In genomic region chr10:122286872-122287271, GRCh38 we compare ENCODE assay signal across 9 cellular contexts. TPM values are rescaled to one million over a fixed set of nuclear protein-coding genes. Genes with fewer than 3 reads are reported as not detected.
DNase-seq lines count a peak whose midpoint lies in the region; ATAC-seq and TF ChIP-seq lines count a peak whose summit lies in the region.
"Had no signal": no experiment of that assay in that cellular context is flagged by ENCODE, and none has a peak within 500 bp of the region (broad histone marks: within the 10 kb centered on the region; RNA-seq: fewer than 3 reads in every experiment).

No MANE protein-coding gene starts in this region.

- POLR2A ChIA-PET in HEK293 (lab: Yijun Ruan, JAX) = no interaction called here

- H3K4me3 Mint-ChIP-seq in activated T-helper 17 cell treated with anti-CD3 and anti-CD28 coated beads, Interleukin-2, amount 50 U/mL, for 72 hours = no peak overlapping the region

- no peak overlapping the region for H3K4me3 ChIP-seq in HEK293 (ENCODE audit: low read depth, low read length)
- H3K4me3 ChIP-seq in gastrocnemius medialis = no peak overlapping the region

- no peak for TF ChIP-seq CTCF in HEK293 (tag by site-specific recombination; IDR thresholded peaks at IDR 0.05)
- TF ChIP-seq CTCF in gastrocnemius medialis (IDR thresholded peaks at IDR 0.05 in 4 of 5, conservative IDR thresholded peaks at IDR 0.05 in 1 of 5) = peak in 1 of 5 experiments; percentile 19

- no peaks in the 10 kb centered on the region for H3K4me1 Mint-ChIP-seq in activated T-helper 17 cell treated with anti-CD3 and anti-CD28 coated beads, Interleukin-2, amount 50 U/mL, for 72 hours

- DNase-seq in left cardiac atrium (peak; percentile 36), gastrocnemius medialis (peak; percentile 55 to 89)
- no peak for DNase-seq in NK-92 treated with Interleukin-12 subunit alpha and Interleukin-12 subunit beta, amount 100 ng/mL, for 24 hours (lab: John Stamatoyannopoulos, UW)
- no peak for DNase-seq in effector CD8-positive, alpha-beta T cell (lab: John Stamatoyannopoulos, UW)
- DNase-seq: activated T-cell treated with anti-CD3 and anti-CD28 coated beads, Interleukin-2, amount 50 U/mL, for 48 hours had no signal

- in situ Hi-C loops in gastrocnemius medialis (cut with MboI; ENCODE audit: low sequenced_read_pairs in 4 of 4) = no loop called here

- no peaks in the 10 kb centered on the region for H3K9me3 Mint-ChIP-seq in activated T-helper 17 cell treated with anti-CD3 and anti-CD28 coated beads, Interleukin-2, amount 50 U/mL, for 72 hours

- intact Hi-C loops in left cardiac atrium (cut with DNase I) (no loop called here), gastrocnemius medialis (cut with DNase I; ENCODE audit: low total_unique reads) (no loop called here)

- H3K4me1 ChIP-seq in HEK293 (ENCODE audit: control insufficient read depth, insufficient read depth, low read length) (no peaks in the 10 kb centered on the region), gastrocnemius medialis (peaks cover 19 to 20% of the 10 kb centered on the region in 2 donors)

- H3K36me3 Mint-ChIP-seq in activated T-helper 17 cell treated with anti-CD3 and anti-CD28 coated beads, Interleukin-2, amount 50 U/mL, for 72 hours (ENCODE audit: low read depth) = no peaks in the 10 kb centered on the region

- H3K27ac ChIP-seq in HEK293 (ENCODE audit: extremely low read depth, low read depth, low read length) = no peak overlapping the region
- peak overlapping the region; percentile 54 to 81 (median 65) for H3K27ac ChIP-seq in gastrocnemius medialis

- CTCF ChIA-PET in HEK293 (lab: Yijun Ruan, JAX) = interaction anchor here (0.9 to 4.2 kb wide), 4 partner anchors 12 to 152 kb away, joined by 4 to 26 read pairs (median 8); no protein-coding TSS in a partner anchor

- H3K36me3 ChIP-seq in HEK293 (ENCODE audit: control insufficient read depth in 2 of 2, insufficient read depth in 1 of 2, low read length in 2 of 2) (no peaks in the 10 kb centered on the region), gastrocnemius medialis (no peaks in the 10 kb centered on the region)

- peak in 1 of 2 donors; percentile 22 for TF ChIP-seq POLR2A in gastrocnemius medialis (IDR thresholded peaks at IDR 0.05)

- peak; percentile 26 for ATAC-seq in activated T-helper 17 cell treated with anti-CD3 and anti-CD28 coated beads, Interleukin-2, amount 50 U/mL, for 72 hours (replicated peaks)
- ATAC-seq in left cardiac atrium (peak; percentile 69 to 88), gastrocnemius medialis (peak; percentile 57 to 82), GM18858 (IDR thresholded peaks at IDR 0.05; ENCODE audit: unreplicated experiment) (no peak), HG03354 (IDR thresholded peaks at IDR 0.05; ENCODE audit: poor library complexity, severe bottlenecking, unreplicated experiment) (no peak)

- H3K27me3 ChIP-seq in gastrocnemius medialis = no peaks in the 10 kb centered on the region

- no peak overlapping the region for H3K27ac Mint-ChIP-seq in activated T-helper 17 cell treated with anti-CD3 and anti-CD28 coated beads, Interleukin-2, amount 50 U/mL, for 72 hours

- no peaks in the 10 kb centered on the region for H3K9me3 ChIP-seq in HEK293 (ENCODE audit: control insufficient read depth, insufficient read depth, low read depth, low read length)
- H3K9me3 ChIP-seq in gastrocnemius medialis = no peaks in the 10 kb centered on the region

- H3K27me3 Mint-ChIP-seq in activated T-helper 17 cell treated with anti-CD3 and anti-CD28 coated beads, Interleukin-2, amount 50 U/mL, for 72 hours = peaks cover 24% of the 10 kb centered on the region

TF ChIP-seq in HEK293, 187 proteins besides CTCF, POLR2A, EP300 and RAD21 (continues in another document):
- 0 out of 2 replicates have a peak, but pooled peaks have one; percentile 62 for TF ChIP-seq ZNF660 (tag by site-specific recombination; IDR thresholded peaks at IDR 0.05)
- TF ChIP-seq ZNF621 (tag by site-specific recombination; IDR thresholded peaks at IDR 0.05) = no peak
- TF ChIP-seq ZNF16 (tag by site-specific recombination; IDR thresholded peaks at IDR 0.05; ENCODE audit: low read depth) = no peak
- no peak for TF ChIP-seq BCL11A (tag by site-specific recombination; IDR thresholded peaks at IDR 0.05; ENCODE audit: low read depth)
- TF ChIP-seq ZNF514 (tag by site-specific recombination; IDR thresholded peaks at IDR 0.05) = no peak
- no peak for TF ChIP-seq ZNF776 (tag by site-specific recombination; IDR thresholded peaks at IDR 0.05; ENCODE audit: borderline replicate concordance)
- TF ChIP-seq ZNF677 (tag by site-specific recombination; IDR thresholded peaks at IDR 0.05) = no peak
- no peak for TF ChIP-seq ZNF610 (tag by site-specific recombination; IDR thresholded peaks at IDR 0.05; ENCODE audit: borderline replicate concordance)
- TF ChIP-seq PRDM1 (tag by site-specific recombination; IDR thresholded peaks at IDR 0.05) = peak; percentile 47; the same call in 1 of the 2 replicates
- TF ChIP-seq ZFP37 (tag by site-specific recombination; IDR thresholded peaks at IDR 0.05) = no peak
- TF ChIP-seq ZSCAN23 (tag by site-specific recombination; IDR thresholded peaks at IDR 0.05) = no peak
- no peak for TF ChIP-seq RBAK (tag by site-specific recombination; IDR thresholded peaks at IDR 0.05)
- no peak for TF ChIP-seq ZNF792 (tag by site-specific recombination; IDR thresholded peaks at IDR 0.05)
- TF ChIP-seq ZNF19 (tag by site-specific recombination; IDR thresholded peaks at IDR 0.05; ENCODE audit: low read depth) = no peak
- TF ChIP-seq ZNF37A (tag by site-specific recombination; IDR thresholded peaks at IDR 0.05) = no peak
- no peak for TF ChIP-seq ELK4 (IDR thresholded peaks at IDR 0.05; ENCODE audit: borderline replicate concordance, low read depth, low read length)
- TF ChIP-seq GLIS2 (tag by site-specific recombination; IDR thresholded peaks at IDR 0.05) = peak; percentile 61; the same call in 1 of the 2 replicates
- TF ChIP-seq, protein P1, sequence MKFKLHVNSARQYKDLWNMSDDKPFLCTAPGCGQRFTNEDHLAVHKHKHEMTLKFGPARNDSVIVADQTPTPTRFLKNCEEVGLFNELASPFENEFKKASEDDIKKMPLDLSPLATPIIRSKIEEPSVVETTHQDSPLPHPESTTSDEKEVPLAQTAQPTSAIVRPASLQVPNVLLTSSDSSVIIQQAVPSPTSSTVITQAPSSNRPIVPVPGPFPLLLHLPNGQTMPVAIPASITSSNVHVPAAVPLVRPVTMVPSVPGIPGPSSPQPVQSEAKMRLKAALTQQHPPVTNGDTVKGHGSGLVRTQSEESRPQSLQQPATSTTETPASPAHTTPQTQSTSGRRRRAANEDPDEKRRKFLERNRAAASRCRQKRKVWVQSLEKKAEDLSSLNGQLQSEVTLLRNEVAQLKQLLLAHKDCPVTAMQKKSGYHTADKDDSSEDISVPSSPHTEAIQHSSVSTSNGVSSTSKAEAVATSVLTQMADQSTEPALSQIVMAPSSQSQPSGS (tag by site-specific recombination; IDR thresholded peaks at IDR 0.05; ENCODE audit: low read depth) = no peak
- TF ChIP-seq ZBTB8A (tag by site-specific recombination; IDR thresholded peaks at IDR 0.05) = peak; percentile 12; the same call in 1 of the 2 replicates
- TF ChIP-seq, protein P2, sequence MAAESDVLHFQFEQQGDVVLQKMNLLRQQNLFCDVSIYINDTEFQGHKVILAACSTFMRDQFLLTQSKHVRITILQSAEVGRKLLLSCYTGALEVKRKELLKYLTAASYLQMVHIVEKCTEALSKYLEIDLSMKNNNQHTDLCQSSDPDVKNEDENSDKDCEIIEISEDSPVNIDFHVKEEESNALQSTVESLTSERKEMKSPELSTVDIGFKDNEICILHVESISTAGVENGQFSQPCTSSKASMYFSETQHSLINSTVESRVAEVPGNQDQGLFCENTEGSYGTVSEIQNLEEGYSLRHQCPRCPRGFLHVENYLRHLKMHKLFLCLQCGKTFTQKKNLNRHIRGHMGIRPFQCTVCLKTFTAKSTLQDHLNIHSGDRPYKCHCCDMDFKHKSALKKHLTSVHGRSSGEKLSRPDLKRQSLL (tag by site-specific recombination; IDR thresholded peaks at IDR 0.05) = peak; percentile 88
- TF ChIP-seq ZNF843 (tag by site-specific recombination; IDR thresholded peaks at IDR 0.05) = no peak
- peak; percentile 90 for TF ChIP-seq ZIC2 (tag by site-specific recombination; IDR thresholded peaks at IDR 0.05)
- TF ChIP-seq SCRT2 (tag by site-specific recombination; IDR thresholded peaks at IDR 0.05) = peak; percentile 32; the same call in 1 of the 2 replicates
- TF ChIP-seq, protein P3, sequence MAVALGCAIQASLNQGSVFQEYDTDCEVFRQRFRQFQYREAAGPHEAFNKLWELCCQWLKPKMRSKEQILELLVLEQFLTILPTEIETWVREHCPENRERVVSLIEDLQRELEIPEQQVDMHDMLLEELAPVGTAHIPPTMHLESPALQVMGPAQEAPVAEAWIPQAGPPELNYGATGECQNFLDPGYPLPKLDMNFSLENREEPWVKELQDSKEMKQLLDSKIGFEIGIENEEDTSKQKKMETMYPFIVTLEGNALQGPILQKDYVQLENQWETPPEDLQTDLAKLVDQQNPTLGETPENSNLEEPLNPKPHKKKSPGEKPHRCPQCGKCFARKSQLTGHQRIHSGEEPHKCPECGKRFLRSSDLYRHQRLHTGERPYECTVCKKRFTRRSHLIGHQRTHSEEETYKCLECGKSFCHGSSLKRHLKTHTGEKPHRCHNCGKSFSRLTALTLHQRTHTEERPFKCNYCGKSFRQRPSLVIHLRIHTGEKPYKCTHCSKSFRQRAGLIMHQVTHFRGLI (tag by site-specific recombination; IDR thresholded peaks at IDR 0.05) = peak; percentile 53; the same call in 1 of the 2 replicates
- TF ChIP-seq ZNF248 (tag by site-specific recombination; IDR thresholded peaks at IDR 0.05) = no peak
- TF ChIP-seq ZNF404 (tag by site-specific recombination; IDR thresholded peaks at IDR 0.05) = no peak
- no peak for TF ChIP-seq ZNF426 (tag by site-specific recombination; IDR thresholded peaks at IDR 0.05)
- no peak for TF ChIP-seq ZNF155 (tag by site-specific recombination; IDR thresholded peaks at IDR 0.05)

RNA-seq across cellular contexts. Expression of gene BTBD16, which starts 15.8 kb away (rescaled TPM):
- not detected for total RNA-seq in activated T-helper 17 cell treated with anti-CD3 and anti-CD28 coated beads, Interleukin-2, amount 50 U/mL, for 72 hours
- total RNA-seq in left cardiac atrium (under 1 TPM in 1 of 2 donors, not detected in 1; 0.37 TPM), gastrocnemius medialis (under 1 TPM in 2 of 4 donors, not detected in 2; 0.46 to 0.55 TPM)

Comparison
In these comparisons a context has a peak if more than half of its experiments do, and no peak if none do; other contexts are left out.
1. ATAC-seq: peak in activated T-helper 17 cell treated with anti-CD3 and anti-CD28 coated beads, Interleukin-2, amount 50 U/mL, for 72 hours (single experiment), left cardiac atrium (2 of 2) and gastrocnemius medialis (2 of 2); none in GM18858 (single experiment) and HG03354 (single experiment).
2. DNase-seq: peak in left cardiac atrium (single experiment) and gastrocnemius medialis (2 of 2); none in NK-92 treated with Interleukin-12 subunit alpha and Interleukin-12 subunit beta, amount 100 ng/mL, for 24 hours (single experiment) and effector CD8-positive, alpha-beta T cell (single experiment).